1 cellular context compared by ENCODE assay signal in genomic region chr1:36584874-36585759, GRCh38.
TF ChIP-seq lines count a peak whose summit lies in the region.

No MANE protein-coding gene starts in this region.

TF ChIP-seq in HEK293, 187 proteins besides CTCF, POLR2A, EP300 and RAD21 (continued from another document):
- TF ChIP-seq EGR2 (tag by site-specific recombination; IDR thresholded peaks at IDR 0.05; ENCODE audit: low read depth): peak; percentile 17; the same call in 1 of the 2 replicates
- TF ChIP-seq ZNF423 (tag by site-specific recombination; IDR thresholded peaks at IDR 0.05): 0 out of 2 replicates have a peak, but pooled peaks have one; percentile 19
- peak; percentile 65 for TF ChIP-seq SCRT2 (tag by site-specific recombination; IDR thresholded peaks at IDR 0.05)
- TF ChIP-seq ZNF768 (tag by site-specific recombination; IDR thresholded peaks at IDR 0.05): peak; percentile 63; the same call in 1 of the 2 replicates
- 0 out of 2 replicates have a peak, but pooled peaks have one; percentile 23 for TF ChIP-seq SCRT1 (tag by site-specific recombination; IDR thresholded peaks at IDR 0.05; ENCODE audit: borderline replicate concordance)
- TF ChIP-seq ZNF114 (tag by site-specific recombination; IDR thresholded peaks at IDR 0.05): no peak
- no peak for TF ChIP-seq ZIC2 (tag by site-specific recombination; IDR thresholded peaks at IDR 0.05)
